In the genomic region with DNA sequence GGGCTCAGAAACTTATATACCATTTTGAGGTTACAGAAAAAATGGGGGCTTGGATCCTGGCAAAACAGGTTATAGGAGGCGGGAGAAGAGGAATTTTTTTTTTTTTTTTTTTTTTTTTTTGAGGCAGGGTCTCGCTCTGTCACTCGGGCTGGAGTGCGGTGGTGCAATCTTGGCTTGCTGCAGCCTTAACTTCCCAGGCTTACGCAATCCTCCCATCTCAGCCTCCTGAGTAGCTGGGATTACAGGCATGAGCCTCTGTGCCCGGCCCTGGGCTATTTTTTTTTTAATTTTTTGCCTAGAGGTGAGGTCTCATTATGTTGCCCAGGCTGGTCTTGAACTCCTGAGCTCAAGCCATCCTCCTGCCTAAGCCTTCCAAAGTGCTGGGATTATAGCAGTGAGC, we compare ENCODE assay signal across 20 cellular contexts. TPM values are rescaled to one million over a fixed set of nuclear protein-coding genes. Genes with fewer than 3 reads are reported as not detected.
DNase-seq lines count a peak whose midpoint lies in the region; ATAC-seq and TF ChIP-seq lines count a peak whose summit lies in the region.
"Had no signal": no experiment of that assay in that cellular context is flagged by ENCODE, and none has a peak within 500 bp of the region (broad histone marks: within the 10 kb centered on the region; RNA-seq: fewer than 3 reads in every experiment).

No MANE protein-coding gene starts in this region.

- no peaks in the 10 kb centered on the region for H3K4me1 Mint-ChIP-seq in MCF 10A (ENCODE audit: insufficient read depth, unreplicated experiment)
- H3K4me1 Mint-ChIP-seq: B cell; CD4-positive, CD25-positive, alpha-beta regulatory T cell; H9 had no signal

- no peaks in the 10 kb centered on the region for H3K27me3 ChIP-seq in breast epithelium
- H3K27me3 ChIP-seq: BLaER1 had no signal

- CTCF ChIA-PET in MCF 10A (lab: Yijun Ruan, JAX) = interaction anchor here (0.6 kb wide), 1 partner anchor 562 kb away, joined by 3 read pairs; no protein-coding TSS in a partner anchor

- no peaks in the 10 kb centered on the region for H3K4me1 ChIP-seq in breast epithelium
- H3K4me1 ChIP-seq: BLaER1, Caco-2 had no signal

- no peak overlapping the region for H3K27ac ChIP-seq in breast epithelium
- H3K27ac ChIP-seq: 22Rv1, BLaER1, C4-2B, GM23248 had no signal

- no peaks in the 10 kb centered on the region for H3K27me3 Mint-ChIP-seq in MCF 10A (ENCODE audit: insufficient read depth, unreplicated experiment)

- POLR2A ChIA-PET in MCF 10A (lab: Yijun Ruan, JAX) = no interaction called here

- DNase-seq in MCF 10A (ENCODE audit: unreplicated experiment) (peak; percentile 26), breast epithelium (ENCODE audit: low spot score in 2 of 2) (no peak), NB4 (ENCODE audit: low read depth) (peak; percentile 22), amniotic epithelial cell (ENCODE audit: low read depth) (peak; percentile 12), RKO (ENCODE audit: low spot score) (no peak), NCI-H69 (lab: John Stamatoyannopoulos, UW) (no peak)
- DNase-seq: Caco-2; CD4-positive, CD25-positive, alpha-beta regulatory T cell; CD8-positive, alpha-beta T cell; DMS153; DND-41; GM23248; H9 had no signal

- intact Hi-C loops in MCF 10A (cut with micrococcal nuclease) = no loop called here
- intact Hi-C loops in breast epithelium (cut with DNase I; ENCODE audit: low total_unique reads) = no loop called here

- no peak overlapping the region for H3K4me3 Mint-ChIP-seq in MCF 10A (ENCODE audit: unreplicated experiment)
- H3K4me3 Mint-ChIP-seq: B cell; CD4-positive, CD25-positive, alpha-beta regulatory T cell; CD8-positive, alpha-beta T cell; H9 had no signal

- no TSS peak for BruUV-seq in MCF 10A (replicated peaks; lab: Mats Ljungman, UMichigan)

- ATAC-seq in GM18517 (IDR thresholded peaks at IDR 0.05; ENCODE audit: unreplicated experiment) = no peak
- ATAC-seq: CD8-positive, alpha-beta T cell; HCT116 had no signal

- no peak for TF ChIP-seq CTCF in MCF 10A (IDR thresholded peaks at IDR 0.05; ENCODE audit: unreplicated experiment)
- no peak for TF ChIP-seq CTCF in breast epithelium (IDR thresholded peaks at IDR 0.05)
- no peak for TF ChIP-seq CTCF in NB4 (IDR thresholded peaks at IDR 0.05; ENCODE audit: low read depth, low read length)

- H3K36me3 Mint-ChIP-seq in MCF 10A (ENCODE audit: insufficient read depth, unreplicated experiment) = no peaks in the 10 kb centered on the region
- H3K36me3 Mint-ChIP-seq: CD4-positive, CD25-positive, alpha-beta regulatory T cell; CD8-positive, alpha-beta T cell had no signal

- TF ChIP-seq POLR2A in breast epithelium (IDR thresholded peaks at IDR 0.05) (no peak), NB4 (IDR thresholded peaks at IDR 0.05; ENCODE audit: extremely low read depth, insufficient read length) (no peak)

- no peak overlapping the region for H3K4me3 ChIP-seq in breast epithelium
- H3K4me3 ChIP-seq in NB4 (ENCODE audit: low read depth, low read length) = no peak overlapping the region
- H3K4me3 ChIP-seq: BLaER1, GM23248 had no signal

- no peaks in the 10 kb centered on the region for H3K9me3 ChIP-seq in breast epithelium
- H3K9me3 ChIP-seq: BLaER1, Caco-2 had no signal

- no peak overlapping the region for H3K27ac Mint-ChIP-seq in MCF 10A (ENCODE audit: low read depth, unreplicated experiment)
- H3K27ac Mint-ChIP-seq: B cell; CD4-positive, CD25-positive, alpha-beta regulatory T cell; CD8-positive, alpha-beta T cell; H9 had no signal

- no peaks in the 10 kb centered on the region for H3K36me3 ChIP-seq in breast epithelium
- H3K36me3 ChIP-seq: BLaER1 had no signal

- H3K9me3 Mint-ChIP-seq in MCF 10A (ENCODE audit: unreplicated experiment) = no peaks in the 10 kb centered on the region
- H3K9me3 Mint-ChIP-seq: CD8-positive, alpha-beta T cell; H9 had no signal

RNA-seq across cellular contexts. Expression of a gene that starts 24.7 kb away (rescaled TPM):
- total RNA-seq in MCF 10A (2022) = 0.34 TPM in 1 of 2 replicates, not detected in the other
- total RNA-seq in breast epithelium = 1 to 10 TPM in 1 of 3 donors, under 1 TPM in 2; 0.66 to 5.3 (median 0.80) TPM
- total RNA-seq: B cell; Caco-2; CD4-positive, CD25-positive, alpha-beta regulatory T cell; CD8-positive, alpha-beta T cell; H4 had no signal

RNA-seq across cellular contexts. Expression of a gene that starts 43.0 kb away (rescaled TPM):
- total RNA-seq in MCF 10A (2022) (not detected in 2 replicates), breast epithelium (under 1 TPM in 2 of 3 donors, not detected in 1; 0.16 to 0.33 TPM)
- total RNA-seq: B cell; CD4-positive, CD25-positive, alpha-beta regulatory T cell; CD8-positive, alpha-beta T cell; GM23248; H4; H9 had no signal

RNA-seq across cellular contexts. Expression of a gene that starts 49.3 kb away (rescaled TPM):
- total RNA-seq in MCF 10A (2022) (25.0 and 25.4 TPM in 2 replicates), breast epithelium (10 to 100 TPM; 18.2 to 33.8 (median 26.9) TPM)

Comparison
In these comparisons a context has a peak if more than half of its experiments do, and no peak if none do; other contexts are left out.
1. DNase-seq: peak in MCF 10A (single experiment), NB4 (single experiment) and amniotic epithelial cell (single experiment); none in breast epithelium (0 of 2), RKO (single experiment) and NCI-H69 (single experiment).